Comparison of ENCODE assay signal across 14 cellular contexts in genomic region chr1:208888376-208888775, GRCh38.
DNase-seq lines count a peak whose midpoint lies in the region; TF ChIP-seq lines count a peak whose summit lies in the region.
"Had no signal": no experiment of that assay in that cellular context is flagged by ENCODE, and none has a peak within 500 bp of the region (broad histone marks: within the 10 kb centered on the region; RNA-seq: fewer than 3 reads in every experiment).

No MANE protein-coding gene starts in this region.

- H3K27ac ChIP-seq in endodermal cell (ENCODE audit: low read depth, low read length), result no peak overlapping the region

- 98 to 100% methylated on average over 1 to 2 of the region's 2 CpGs for WGBS in endodermal cell (ENCODE audit: insufficient coverage in 1 of 2, insufficient read length in 1 of 2), 2 experiments

- H3K4me3 Mint-ChIP-seq in endodermal cell (no peak overlapping the region), CD14-positive monocyte (no peak overlapping the region)
- H3K4me3 Mint-ChIP-seq: CD4-positive, alpha-beta T cell; GM23338 had no signal

- H3K36me3 ChIP-seq in adipocyte (ENCODE audit: control insufficient read depth, insufficient read depth, low read length, severe bottlenecking) (no peaks in the 10 kb centered on the region), endodermal cell (ENCODE audit: control insufficient read depth, insufficient read depth, low read length) (no peaks in the 10 kb centered on the region)
- H3K36me3 ChIP-seq: BE2C had no signal

- H3K9me3 ChIP-seq in adipocyte (ENCODE audit: control insufficient read depth, low read length) (no peaks in the 10 kb centered on the region), endodermal cell (ENCODE audit: control insufficient read depth, low read length) (no peaks in the 10 kb centered on the region)
- H3K9me3 ChIP-seq: BE2C had no signal

- H3K4me3 ChIP-seq in adipocyte (ENCODE audit: low read length) (no peak overlapping the region), fibroblast of pulmonary artery (replicated peaks; ENCODE audit: low read depth, low read length) (no peak overlapping the region), endodermal cell (ENCODE audit: low read length) (no peak overlapping the region)
- H3K4me3 ChIP-seq: GM23338 had no signal

- no peak for TF ChIP-seq CTCF in fibroblast of pulmonary artery (IDR thresholded peaks at IDR 0.05; ENCODE audit: low read length, missing control alignments)
- TF ChIP-seq CTCF in endodermal cell (conservative IDR thresholded peaks at IDR 0.05), result no peak
- TF ChIP-seq CTCF in CD14-positive monocyte (IDR thresholded peaks at IDR 0.05), result no peak

- H3K9ac ChIP-seq in adipocyte (ENCODE audit: low read length), result no peak overlapping the region
- H3K9ac ChIP-seq in endodermal cell (ENCODE audit: extremely low read depth, low read length, poor library complexity, severe bottlenecking), result no peak overlapping the region

- no peak overlapping the region for H3K27ac Mint-ChIP-seq in endodermal cell
- no peak overlapping the region for H3K27ac Mint-ChIP-seq in CD14-positive monocyte
- H3K27ac Mint-ChIP-seq: CD4-positive, alpha-beta T cell; GM23338 had no signal

- peaks cover 17% of the 10 kb centered on the region for H3K4me1 Mint-ChIP-seq in endodermal cell
- H3K4me1 Mint-ChIP-seq in CD14-positive monocyte, result no peaks in the 10 kb centered on the region

- H3K36me3 Mint-ChIP-seq in endodermal cell (ENCODE audit: low read depth) (no peaks in the 10 kb centered on the region), CD14-positive monocyte (no peaks in the 10 kb centered on the region)

- DNase-seq in ELR (ENCODE audit: low read depth) (peak; percentile 12), adipocyte (ENCODE audit: low read depth) (peak; percentile 4), fibroblast of pulmonary artery (ENCODE audit: low read depth) (peak; percentile 60), renal cortical epithelial cell (ENCODE audit: low read depth) (peak; percentile 4), NCI-H774 (lab: John Stamatoyannopoulos, UW) (no peak), endodermal cell (no peak), CD14-positive monocyte (ENCODE audit: low spot score) (no peak)
- DNase-seq: BE2C; C1 segment of cervical spinal cord; CD4-positive, alpha-beta T cell; DMS153; DMS79; HCEC 1CT had no signal

- intact Hi-C loops in CD14-positive monocyte (cut with micrococcal nuclease), result no loop called here

- H3K4me1 ChIP-seq in adipocyte (ENCODE audit: control insufficient read depth, insufficient read depth, low read length) (no peaks in the 10 kb centered on the region), endodermal cell (ENCODE audit: control insufficient read depth, insufficient read depth, low read length) (peaks cover 9% of the 10 kb centered on the region)
- H3K4me1 ChIP-seq: BE2C had no signal

- H3K27me3 Mint-ChIP-seq in endodermal cell (ENCODE audit: insufficient read depth), result no peaks in the 10 kb centered on the region
- H3K27me3 Mint-ChIP-seq in CD14-positive monocyte (ENCODE audit: low read depth in 3 of 3), result no peaks in the 10 kb centered on the region
- H3K27me3 Mint-ChIP-seq: CD4-positive, alpha-beta T cell had no signal

- H3K9me3 Mint-ChIP-seq in endodermal cell, result no peaks in the 10 kb centered on the region
- H3K9me3 Mint-ChIP-seq in CD14-positive monocyte, result no peaks in the 10 kb centered on the region
- H3K9me3 Mint-ChIP-seq: CD4-positive, alpha-beta T cell; GM23338 had no signal

- H3K27me3 ChIP-seq in adipocyte (replicated peaks; ENCODE audit: control insufficient read depth, insufficient read depth, low read length), result peaks cover 5% of the 10 kb centered on the region
- H3K27me3 ChIP-seq in endodermal cell (ENCODE audit: control insufficient read depth, insufficient read depth, low read length, poor library complexity, severe bottlenecking), result no peaks in the 10 kb centered on the region
- H3K27me3 ChIP-seq: BE2C had no signal

Comparison
In these comparisons a context has a peak if more than half of its experiments do, and no peak if none do; other contexts are left out.
1. DNase-seq: peak in ELR (single experiment), adipocyte (single experiment), fibroblast of pulmonary artery (single experiment) and renal cortical epithelial cell (single experiment); none in NCI-H774 (single experiment), endodermal cell (single experiment) and CD14-positive monocyte (single experiment).